2 cellular contexts compared by ENCODE assay signal in genomic region chr10:101060951-101061813, GRCh38.
TF ChIP-seq lines count a peak whose summit lies in the region.

No MANE protein-coding gene starts in this region.

TF ChIP-seq in WTC11, 78 proteins besides CTCF, POLR2A, EP300 and RAD21 (continued from another document):
- TF ChIP-seq USF1 (CRISPR knock-in tag; IDR thresholded peaks at IDR 0.05): no peak

TF ChIP-seq in HepG2, 621 proteins besides CTCF, POLR2A, EP300 and RAD21 (continued from another document and continues in another):
- TF ChIP-seq NFAT5 (CRISPR knock-in tag; IDR thresholded peaks at IDR 0.05): 0 out of 2 replicates have a peak, but pooled peaks have one; percentile 18
- peak; percentile 85 for TF ChIP-seq ZNF772 (CRISPR knock-in tag; IDR thresholded peaks at IDR 0.05)
- no peak; the same call in 1 of the 2 replicates for TF ChIP-seq ZNF367 (CRISPR knock-in tag; IDR thresholded peaks at IDR 0.05; ENCODE audit: borderline replicate concordance)
- no peak for TF ChIP-seq GPBP1L1 (CRISPR knock-in tag; IDR thresholded peaks at IDR 0.05)
- no peak for TF ChIP-seq ARID3A (IDR thresholded peaks at IDR 0.05; ENCODE audit: low read depth, low read length)
- TF ChIP-seq ETS1 (CRISPR knock-in tag; IDR thresholded peaks at IDR 0.05): 0 out of 2 replicates have a peak, but pooled peaks have one; percentile 49
- TF ChIP-seq NCOA2 (CRISPR knock-in tag; IDR thresholded peaks at IDR 0.05): no peak; the same call in 1 of the 2 replicates
- peak; percentile 87 for TF ChIP-seq RBM39 (IDR thresholded peaks at IDR 0.05; ENCODE audit: low read depth, low read length, poor library complexity, severe bottlenecking)
- no peak for TF ChIP-seq KMT2B (CRISPR knock-in tag; IDR thresholded peaks at IDR 0.05)
- TF ChIP-seq MAFK (conservative IDR thresholded peaks at IDR 0.05 in 1 of 2, IDR thresholded peaks at IDR 0.05 in 1 of 2; ENCODE audit: low read length in 2 of 2): no peak
- TF ChIP-seq ZBTB1 (CRISPR knock-in tag; IDR thresholded peaks at IDR 0.05; ENCODE audit: borderline replicate concordance): no peak
- TF ChIP-seq KAT8 (CRISPR knock-in tag; IDR thresholded peaks at IDR 0.05): peak; percentile 70; the same call in 1 of the 2 replicates
- TF ChIP-seq NRL (CRISPR knock-in tag; IDR thresholded peaks at IDR 0.05; ENCODE audit: borderline replicate concordance): peak; percentile 51
- peak; percentile 59; the same call in 1 of the 2 replicates for TF ChIP-seq ZNF609 (CRISPR knock-in tag; IDR thresholded peaks at IDR 0.05; ENCODE audit: borderline replicate concordance)
- peak; percentile 74 for TF ChIP-seq HIVEP1 (CRISPR knock-in tag; IDR thresholded peaks at IDR 0.05)
- TF ChIP-seq MED1 (CRISPR knock-in tag; IDR thresholded peaks at IDR 0.05): peak; percentile 71
- peak; percentile 69; the same call in 1 of the 2 replicates for TF ChIP-seq ZNF616 (CRISPR knock-in tag; IDR thresholded peaks at IDR 0.05; ENCODE audit: low read depth)
- TF ChIP-seq ZNF501 (CRISPR knock-in tag; IDR thresholded peaks at IDR 0.05): peak; percentile 69
- peak; percentile 84 for TF ChIP-seq E2F1 (CRISPR knock-in tag; IDR thresholded peaks at IDR 0.05)
- no peak for TF ChIP-seq NONO (IDR thresholded peaks at IDR 0.05)
- peak; percentile 47 for TF ChIP-seq NONO (CRISPR knock-in tag; conservative IDR thresholded peaks at IDR 0.05)
- peak; percentile 71; the same call in 1 of the 2 replicates for TF ChIP-seq NFKBIZ (CRISPR knock-in tag; IDR thresholded peaks at IDR 0.05)
- TF ChIP-seq CEBPB (IDR thresholded peaks at IDR 0.05; ENCODE audit: borderline replicate concordance, low read depth, low read length): no peak
- no peak for TF ChIP-seq FOSL1 (CRISPR knock-in tag; IDR thresholded peaks at IDR 0.05; ENCODE audit: borderline replicate concordance)
- TF ChIP-seq FOXC1 (CRISPR knock-in tag; IDR thresholded peaks at IDR 0.05; ENCODE audit: borderline replicate concordance): peak; percentile 49; the same call in 1 of the 2 replicates
- no peak; the same call in 1 of the 2 replicates for TF ChIP-seq SNAI1 (CRISPR knock-in tag; IDR thresholded peaks at IDR 0.05; ENCODE audit: borderline replicate concordance)
- TF ChIP-seq ZNF691 (CRISPR knock-in tag; IDR thresholded peaks at IDR 0.05; ENCODE audit: borderline replicate concordance, low read depth): peak; percentile 41; the same call in 1 of the 2 replicates
- no peak for TF ChIP-seq FOXJ3 (CRISPR knock-in tag; IDR thresholded peaks at IDR 0.05; ENCODE audit: borderline replicate concordance)
- no peak for TF ChIP-seq ZNF75D (CRISPR knock-in tag; IDR thresholded peaks at IDR 0.05; ENCODE audit: borderline replicate concordance)
- TF ChIP-seq ZMAT3 (CRISPR knock-in tag; conservative IDR thresholded peaks at IDR 0.05): 0 out of 2 replicates have a peak, but pooled peaks have one; percentile 22
- no peak for TF ChIP-seq ZBTB37 (CRISPR knock-in tag; IDR thresholded peaks at IDR 0.05)
- TF ChIP-seq HMG20A (CRISPR knock-in tag; IDR thresholded peaks at IDR 0.05; ENCODE audit: borderline replicate concordance): no peak
- 0 out of 2 replicates have a peak, but pooled peaks have one; percentile 36 for TF ChIP-seq ZNF121 (CRISPR knock-in tag; IDR thresholded peaks at IDR 0.05)
- TF ChIP-seq MTERF4 (CRISPR knock-in tag; IDR thresholded peaks at IDR 0.05): peak; percentile 61; the same call in 1 of the 2 replicates
- peak; percentile 49 for TF ChIP-seq FOXA3 (CRISPR knock-in tag; IDR thresholded peaks at IDR 0.05)
- no peak for TF ChIP-seq ZNF619 (CRISPR knock-in tag; IDR thresholded peaks at IDR 0.05)
